Comparison of ENCODE assay signal across 10 cellular contexts in genomic region chrX:76605390-76605789, GRCh38.
"Had no signal": no experiment of that assay in that cellular context is flagged by ENCODE, and none has a peak within 500 bp of the region (broad histone marks: within the 10 kb centered on the region; RNA-seq: fewer than 3 reads in every experiment).

No MANE protein-coding gene starts in this region.

- ATAC-seq: GM23338, K562 had no signal

- FAIRE-seq: H1, H54, HTR-8/SVneo, K562 had no signal

- H3K4me2 ChIP-seq: GM23338 had no signal

- H3K4me3 ChIP-seq: GM23338, K562 had no signal

- H2AFZ ChIP-seq: GM23338 had no signal

- DNase-seq: H9, HCEC 1CT, HFFc6, IMR-90, KG1 had no signal
